32 cellular contexts compared by ENCODE assay signal in genomic region chr21:32947736-32948135, GRCh38.
"Had no signal": no experiment of that assay in that cellular context is flagged by ENCODE, and none has a peak within 500 bp of the region (broad histone marks: within the 10 kb centered on the region; RNA-seq: fewer than 3 reads in every experiment).

No MANE protein-coding gene starts in this region.

- H3K9me3 ChIP-seq: adrenal gland, ascending aorta, body of pancreas, breast epithelium had no signal

- H3K4me3 ChIP-seq: adrenal gland, ascending aorta, body of pancreas, breast epithelium, cardiac muscle cell had no signal

- ATAC-seq: activated naive CD4-positive, alpha-beta T cell treated with anti-CD3 and anti-CD28 coated beads, Interleukin-2, amount 50 U/mL, for 72 hours; activated naive CD8-positive, alpha-beta T cell treated with anti-CD3 and anti-CD28 coated beads, Interleukin-2, amount 50 U/mL, for 24 hours; activated T-cell treated with anti-CD3 and anti-CD28 coated beads, Interleukin-2, amount 50 U/mL, for 4 hours; activated T-cell treated with anti-CD3 and anti-CD28 coated beads, Interleukin-2, amount 50 U/mL, for 72 hours; activated T-helper 17 cell treated with anti-CD3 and anti-CD28 coated beads, Interleukin-2, amount 50 U/mL, for 72 hours; body of pancreas had no signal

- H3K36me3 ChIP-seq: adrenal gland, ascending aorta, brain microvascular endothelial cell, breast epithelium, cardiac muscle cell had no signal

- H3K27ac ChIP-seq: adrenal gland, ascending aorta, body of pancreas, brain microvascular endothelial cell, breast epithelium, cardiac muscle cell had no signal

- H3K27me3 ChIP-seq: ascending aorta, body of pancreas, cardiac muscle cell had no signal

- H3K4me1 ChIP-seq: adrenal gland, ascending aorta, body of pancreas, breast epithelium had no signal

- DNase-seq: activated effector memory CD4-positive, alpha-beta T cell treated with anti-CD3 and anti-CD28 coated beads, Interleukin-2, amount 50 U/mL, for 16 hours; activated effector memory CD4-positive, alpha-beta T cell treated with Interleukin-2 at 50 U/mL for 16 hours; activated gamma-delta T cell; activated gamma-delta T cell treated with Interleukin-2 at 50 U/mL for 16 hours; activated naive CD4-positive, alpha-beta T cell; activated naive CD4-positive, alpha-beta T cell treated with anti-CD3 and anti-CD28 coated beads for 36 hours; activated naive CD4-positive, alpha-beta T cell treated with anti-CD3 and anti-CD28 coated beads, Interleukin-2, amount 10 ng/mL, durations not matched to agents 7 days and 5 days; activated naive CD4-positive, alpha-beta T cell treated with anti-CD3 and anti-CD28 coated beads, Interleukin-2, amount 50 U/mL, for 16 hours; activated naive CD4-positive, alpha-beta T cell treated with Interleukin-2 at 50 U/mL for 16 hours; activated naive CD8-positive, alpha-beta T cell treated with anti-CD3 and anti-CD28 coated beads for 36 hours; activated naive CD8-positive, alpha-beta T cell treated with anti-CD3 and anti-CD28 coated beads, Interleukin-2, amount 10 ng/mL, durations not matched to agents 7 days and 5 days; activated naive CD8-positive, alpha-beta T cell treated with anti-CD3 and anti-CD28 coated beads, Interleukin-2, amount 50 U/mL, for 24 hours; activated T-cell treated with anti-CD3 and anti-CD28 coated beads, Interleukin-2, amount 50 U/mL, for 1 hour; activated T-cell treated with anti-CD3 and anti-CD28 coated beads, Interleukin-2, amount 50 U/mL, for 24 hours; activated T-cell treated with anti-CD3 and anti-CD28 coated beads, Interleukin-2, amount 50 U/mL, for 4 hours; activated T-cell treated with anti-CD3 and anti-CD28 coated beads, Interleukin-2, amount 50 U/mL, for 48 hours; activated T-cell treated with anti-CD3 and anti-CD28 coated beads, Interleukin-2, amount 50 U/mL, for 72 hours; adrenal gland; amniotic stem cell; amygdala; anterior cingulate cortex; aorta; body of pancreas; brain microvascular endothelial cell; caudate nucleus; central memory CD4-positive, alpha-beta T cell; cerebellar nuclear complex had no signal
